In genomic region chr19:14363203-14364097, GRCh38 we compare ENCODE assay signal across 8 cellular contexts. TPM values are rescaled to one million over a fixed set of nuclear protein-coding genes. Genes with fewer than 3 reads are reported as not detected.
DNase-seq lines count a peak whose midpoint lies in the region; ATAC-seq, FAIRE-seq and TF ChIP-seq lines count a peak whose summit lies in the region.

No MANE protein-coding gene starts in this region.

- H3K79me2 ChIP-seq in H1 (ENCODE audit: control insufficient read depth in 1 of 2, insufficient read depth in 2 of 2, low read length in 2 of 2) = no peaks in the 10 kb centered on the region

- H4K8ac ChIP-seq in H1 (ENCODE audit: extremely low read depth, insufficient read depth, low read length) = peak overlapping the region; percentile 95

- H3K4me2 ChIP-seq in H1 (ENCODE audit: insufficient read depth in 1 of 2, low read depth in 2 of 2, low read length in 2 of 2) = peak overlapping the region; percentile 32 to 81

- H3K36me3 Mint-ChIP-seq in activated B cell treated with CpG ODN at 0.5 μM for 24 hours (ENCODE audit: low read depth) (no peaks in the 10 kb centered on the region), mesothelial cell of epicardium (no peaks in the 10 kb centered on the region)

- TF ChIP-seq POLR2A in H1 (IDR thresholded peaks at IDR 0.05; ENCODE audit: control extremely low read depth in 1 of 2, low read depth in 2 of 2, low read length in 2 of 2) = peak; percentile 79 to 86

- no peak overlapping the region for H3K4ac ChIP-seq in H1 (replicated peaks; ENCODE audit: insufficient read length, low read depth, low read length)

- H3K4me3 Mint-ChIP-seq in activated B cell treated with CpG ODN at 0.5 μM for 24 hours (peak overlapping the region; percentile 87), mesothelial cell of epicardium (peak overlapping the region; percentile 57)

- H3K27ac Mint-ChIP-seq in activated B cell treated with CpG ODN at 0.5 μM for 24 hours (peak overlapping the region; percentile 91), mesothelial cell of epicardium (peak overlapping the region; percentile 84)

- no peak overlapping the region for H2BK20ac ChIP-seq in H1 (ENCODE audit: low read length)

- ATAC-seq in activated B cell treated with CpG ODN at 0.5 μM for 24 hours (ENCODE audit: low read depth) = peak; percentile 25
- no peak for ATAC-seq in GM18868 (IDR thresholded peaks at IDR 0.05; ENCODE audit: unreplicated experiment)

- no peak overlapping the region for H2BK12ac ChIP-seq in H1 (ENCODE audit: low read depth, low read length)

- 8% methylated on average over 23 of the region's 34 CpGs; no CpG with 5 or more reads in 1 of the 2 experiments for WGBS in H1 (ENCODE audit: extremely low coverage in 1 of 2, insufficient coverage in 1 of 2, insufficient read length in 1 of 2, insufficient replicate concordance in 2 of 2, low coverage in 1 of 2, low lambda C conversion rate in 2 of 2, missing lambda C conversion rate in 1 of 2), 2 experiments

- H3K9ac ChIP-seq in H1 (replicated peaks in 1 of 4; ENCODE audit: extremely low read depth in 1 of 4, low read depth in 3 of 4, low read length in 3 of 4) (peak overlapping the region; percentile 76 to 84 (median 80)), subcutaneous abdominal adipose tissue (ENCODE audit: low read length in 5 of 5) (peak overlapping the region in 2 of 5 donors; percentile 42 to 46)

- POLR2A ChIA-PET in activated B cell treated with CpG ODN at 0.5 μM for 24 hours (lab: Charles Lee) (interaction anchor here (0.7 to 19.6 kb wide), 14 partner anchors 8 to 1664 kb away, joined by 3 to 342 read pairs (median 4); partner anchors contain the start of genes ADGRE5 and ASF1B), H1 (lab: Charles Lee; ENCODE audit: partially characterized antibody) (interaction anchor here (0.6 to 3.7 kb wide), 29 partner anchors 9 to 589 kb away, joined by 3 to 33 read pairs (median 3); partner anchors contain the start of genes ADGRE5, ASF1B and C19orf53)

- no peak overlapping the region for H3K14ac ChIP-seq in H1 (ENCODE audit: insufficient read length)

- H3K27me3 Mint-ChIP-seq in activated B cell treated with CpG ODN at 0.5 μM for 24 hours (no peaks in the 10 kb centered on the region), mesothelial cell of epicardium (ENCODE audit: low read depth) (no peaks in the 10 kb centered on the region)

- H3K4me3 ChIP-seq in H1 (ENCODE audit: extremely low read depth in 1 of 4, insufficient read depth in 2 of 4, low read depth in 3 of 4, low read length in 4 of 4) = peak overlapping the region; percentile 39 to 75 (median 71)
- peak overlapping the region in 4 of 5 donors; percentile 17 to 58 (median 44) for H3K4me3 ChIP-seq in subcutaneous abdominal adipose tissue (ENCODE audit: low read depth in 1 of 5, low read length in 5 of 5)

- no peak overlapping the region for H2AK5ac ChIP-seq in H1 (ENCODE audit: low read depth, low read length)

- H2BK120ac ChIP-seq in H1 (replicated peaks; ENCODE audit: low read depth, low read length) = no peak overlapping the region

- peak overlapping the region; percentile 64 for H3K18ac ChIP-seq in H1 (ENCODE audit: extremely low read depth, low read length)

- H2AFZ ChIP-seq in H1 (ENCODE audit: low read length) = no peak overlapping the region

- no peaks in the 10 kb centered on the region for H3K9me3 ChIP-seq in H1 (ENCODE audit: insufficient read depth in 2 of 2, low read depth in 1 of 2, low read length in 1 of 2)
- H3K9me3 ChIP-seq in subcutaneous abdominal adipose tissue (ENCODE audit: control insufficient read depth in 5 of 5, low read length in 5 of 5) = no peaks in the 10 kb centered on the region

- H3K23me2 ChIP-seq in H1 (ENCODE audit: low read depth, low read length) = no peaks in the 10 kb centered on the region

- H3K4me1 ChIP-seq in H1 (replicated peaks in 1 of 4; ENCODE audit: control insufficient read depth in 3 of 4, insufficient read depth in 4 of 4, low read length in 3 of 4) = peaks cover 0 to 5% (median 2%) of the 10 kb centered on the region in 4 experiments; a peak in 3 of 7 replicates
- H3K4me1 ChIP-seq in subcutaneous abdominal adipose tissue (ENCODE audit: control insufficient read depth in 5 of 5, insufficient read depth in 5 of 5, low read length in 5 of 5) = peaks cover 3 to 48% (median 26%) of the 10 kb centered on the region in 5 donors

- H3K79me1 ChIP-seq in H1 (ENCODE audit: low read depth, low read length) = no peaks in the 10 kb centered on the region

- H3K56ac ChIP-seq in H1 (replicated peaks; ENCODE audit: insufficient read length, low read depth, low read length) = no peak overlapping the region

- peak overlapping the region; percentile 50 for H4K5ac ChIP-seq in H1 (ENCODE audit: insufficient read length, low read depth, low read length)

- TF ChIP-seq CTCF in activated B cell treated with CpG ODN at 0.5 μM for 24 hours (IDR thresholded peaks at IDR 0.05) (no peak), H1 (IDR thresholded peaks at IDR 0.05; ENCODE audit: control extremely low read depth in 1 of 3, insufficient read depth in 1 of 3, low read depth in 1 of 3, low read length in 3 of 3) (no peak), mesothelial cell of epicardium (IDR thresholded peaks at IDR 0.05; ENCODE audit: unreplicated experiment) (no peak)

- FAIRE-seq in HTR-8/SVneo (lab: Jason Lieb, UNC) (peak; percentile 87), H1 (lab: Jason Lieb, UNC) (no peak)

- peak; percentile 88 for DNase-seq in CMK (ENCODE audit: low read depth)
- peak; percentile 72 for DNase-seq in HTR-8/SVneo (ENCODE audit: insufficient read length, low spot score)
- DNase-seq in activated B cell treated with CpG ODN at 0.5 μM for 24 hours = peak; percentile 40
- peak; percentile 53 to 88 for DNase-seq in H1 (ENCODE audit: low read depth in 1 of 2, low spot score in 2 of 2)
- DNase-seq in mesothelial cell of epicardium (ENCODE audit: low spot score in 2 of 2, unreplicated experiment in 2 of 2) = peak; percentile 60 to 70
- no peak for DNase-seq in HT-29 (ENCODE audit: low spot score)

- peak overlapping the region; percentile 91 for H4K91ac ChIP-seq in H1 (replicated peaks; ENCODE audit: insufficient read length, low read length)

- no peak overlapping the region for H3K23ac ChIP-seq in H1 (ENCODE audit: insufficient read length)

- CTCF ChIA-PET in activated B cell treated with CpG ODN at 0.5 μM for 24 hours (lab: Charles Lee) = interaction anchor here (0.6 to 5.3 kb wide), 6 partner anchors 15 to 69 kb away, joined by 3 to 76 read pairs (median 13); partner anchors contain the start of gene ADGRE5
- CTCF ChIA-PET in H1 (lab: Charles Lee; ENCODE audit: partially characterized antibody) = interaction anchor here (1.0 to 10.3 kb wide), 10 partner anchors 10 to 163 kb away, joined by 3 to 114 read pairs (median 4); partner anchors contain the start of gene ADGRE5

- no peak for TF ChIP-seq RAD21 in H1 (IDR thresholded peaks at IDR 0.05 in 1 of 2, conservative IDR thresholded peaks at IDR 0.05 in 1 of 2; ENCODE audit: low read depth in 2 of 2, low read length in 2 of 2)

- TF ChIP-seq EP300 in H1 (IDR thresholded peaks at IDR 0.05; ENCODE audit: borderline replicate concordance in 1 of 2, low read depth in 2 of 2, low read length in 2 of 2) = no peak

- H2BK15ac ChIP-seq in H1 (ENCODE audit: low read length) = no peak overlapping the region

- intact Hi-C loops in activated B cell treated with CpG ODN at 0.5 μM for 24 hours (cut with micrococcal nuclease) = loop anchor here (1.0 kb wide), 1 partner anchor 21 kb away; no protein-coding TSS in a partner anchor

- peak overlapping the region; percentile 86; the same call in 1 of the 2 replicates for H3K27ac ChIP-seq in H1 (ENCODE audit: low read depth, low read length)
- H3K27ac ChIP-seq in subcutaneous abdominal adipose tissue (ENCODE audit: low read depth, low read length) = peak overlapping the region; percentile 16

- H3K27me3 ChIP-seq in H1 (replicated peaks in 1 of 4; ENCODE audit: control insufficient read depth in 3 of 4, extremely low read depth in 1 of 4, insufficient read depth in 3 of 4, low read length in 3 of 4) (no peaks in the 10 kb centered on the region), subcutaneous abdominal adipose tissue (ENCODE audit: control insufficient read depth in 5 of 5, insufficient read depth in 4 of 5, low read length in 5 of 5) (no peaks in the 10 kb centered on the region)

- H3K36me3 ChIP-seq in H1 (ENCODE audit: control insufficient read depth in 2 of 4, insufficient read depth in 4 of 4, low read length in 3 of 4) (no peaks in the 10 kb centered on the region), subcutaneous abdominal adipose tissue (ENCODE audit: control insufficient read depth in 5 of 5, insufficient read depth in 5 of 5, low read length in 5 of 5) (no peaks in the 10 kb centered on the region)

- no peaks in the 10 kb centered on the region for H4K20me1 ChIP-seq in H1 (replicated peaks in 1 of 2; ENCODE audit: control insufficient read depth in 1 of 2, insufficient read depth in 2 of 2, low read length in 2 of 2)

- peak overlapping the region; percentile 91; the same call in 1 of the 2 replicates for H2BK5ac ChIP-seq in H1 (ENCODE audit: low read depth, low read length)

- peaks cover 56% of the 10 kb centered on the region for H3K4me1 Mint-ChIP-seq in activated B cell treated with CpG ODN at 0.5 μM for 24 hours
- peaks cover 26% of the 10 kb centered on the region for H3K4me1 Mint-ChIP-seq in mesothelial cell of epicardium

- H3K9me3 Mint-ChIP-seq in activated B cell treated with CpG ODN at 0.5 μM for 24 hours = no peaks in the 10 kb centered on the region
- peaks cover 3% of the 10 kb centered on the region for H3K9me3 Mint-ChIP-seq in mesothelial cell of epicardium

RNA-seq across cellular contexts. Expression of gene ADGRE5, which starts 17.8 kb away (rescaled TPM):
- total RNA-seq in activated B cell treated with CpG ODN at 0.5 μM for 24 hours (129 and 135 TPM in 2 replicates), mesothelial cell of epicardium (4.5 to 5.4 TPM (median 4.9 TPM) in 3 replicates)
- 3.0 and 3.6 TPM in 2 replicates for total RNA-seq in H1 (2021; fragmentation: NEBNext Ultra II Directional; extraction: Animal tissue kit (Norgen Biotek cat#: 25700))
- polyA plus RNA-seq in H1 (2011; rRNA removed) = 1.6 and 2.3 TPM in 2 replicates
- 1.0 TPM for polyA plus RNA-seq in H1 (2011; cell fraction: cytosol; rRNA removed)
- 3.0 TPM for polyA plus RNA-seq in H1 (2011; cell fraction: nucleus; rRNA removed)
- polyA plus RNA-seq in H1 (2012, experiment 1 of 2) = 1.3 to 2.2 TPM (median 1.8 TPM) in 4 replicates
- polyA plus RNA-seq in H1 (2012, experiment 2 of 2) = 1.4 TPM
- 3.1 TPM for polyA plus RNA-seq in H1 (2013, experiment 1 of 2)
- 3.2 TPM for polyA plus RNA-seq in H1 (2013, experiment 2 of 2)
- polyA minus RNA-seq in H1 (2011; rRNA and poly(A)+ RNA removed) = 2.7 and 3.4 TPM in 2 replicates
- 1.8 TPM for polyA minus RNA-seq in H1 (2011; cell fraction: cytosol; rRNA and poly(A)+ RNA removed)
- 4.2 TPM for polyA minus RNA-seq in H1 (2011; cell fraction: nucleus; rRNA and poly(A)+ RNA removed)
- total RNA-seq in HT-29 (2014; rRNA removed; shearing (Covaris generic)) = 41.4 and 62.8 TPM in 2 replicates

RNA-seq across cellular contexts. Expression of gene DDX39A, which starts 55.7 kb away (rescaled TPM):
- total RNA-seq in activated B cell treated with CpG ODN at 0.5 μM for 24 hours = 210 and 211 TPM in 2 replicates
- 124 and 139 TPM in 2 replicates for total RNA-seq in H1 (2021; fragmentation: NEBNext Ultra II Directional; extraction: Animal tissue kit (Norgen Biotek cat#: 25700))
- 139 and 161 TPM in 2 replicates for polyA plus RNA-seq in H1 (2011; rRNA removed)
- polyA plus RNA-seq in H1 (2011; cell fraction: cytosol; rRNA removed) = 140 TPM
- polyA plus RNA-seq in H1 (2011; cell fraction: nucleus; rRNA removed) = 516 TPM
- polyA plus RNA-seq in H1 (2012, experiment 1 of 2) = 146 to 179 TPM (median 162 TPM) in 4 replicates
- polyA plus RNA-seq in H1 (2012, experiment 2 of 2) = 209 TPM
- polyA plus RNA-seq in H1 (2013, experiment 1 of 2) = 111 TPM
- polyA plus RNA-seq in H1 (2013, experiment 2 of 2) = 106 TPM
- polyA minus RNA-seq in H1 (2011; rRNA and poly(A)+ RNA removed) = 58.7 and 78.7 TPM in 2 replicates
- 49.8 TPM for polyA minus RNA-seq in H1 (2011; cell fraction: cytosol; rRNA and poly(A)+ RNA removed)
- polyA minus RNA-seq in H1 (2011; cell fraction: nucleus; rRNA and poly(A)+ RNA removed) = 87.6 TPM
- total RNA-seq in mesothelial cell of epicardium = 66.9 to 68.6 TPM (median 67.6 TPM) in 3 replicates
- total RNA-seq in HT-29 (2014; rRNA removed; shearing (Covaris generic)) = 185 and 196 TPM in 2 replicates
